Comparison of ENCODE assay signal across 1 cellular context in genomic region chr9:96619109-96619435, GRCh38.
TF ChIP-seq lines count a peak whose summit lies in the region.

No MANE protein-coding gene starts in this region.

TF ChIP-seq in HepG2, 621 proteins besides CTCF, POLR2A, EP300 and RAD21:
- TF ChIP-seq LCORL (IDR thresholded peaks at IDR 0.05) (no peak), LCORL (CRISPR knock-in tag; IDR thresholded peaks at IDR 0.05) (no peak), ATF7-NPFF (CRISPR knock-in tag; IDR thresholded peaks at IDR 0.05; ENCODE audit: low read depth) (no peak), CREB1 (IDR thresholded peaks at IDR 0.05) (no peak), CREB1 (CRISPR knock-in tag; IDR thresholded peaks at IDR 0.05) (no peak), HMGXB4 (CRISPR knock-in tag; IDR thresholded peaks at IDR 0.05; ENCODE audit: borderline replicate concordance in 1 of 2, low read depth in 1 of 2) (no peak), HMG20B (CRISPR knock-in tag; conservative IDR thresholded peaks at IDR 0.05) (no peak), ZNF674 (CRISPR knock-in tag; IDR thresholded peaks at IDR 0.05; ENCODE audit: low read depth) (0 out of 2 replicates have a peak, but pooled peaks have one; percentile 38), RBFOX2 (IDR thresholded peaks at IDR 0.05; ENCODE audit: low read depth, low read length) (peak; percentile 50), MAFK (conservative IDR thresholded peaks at IDR 0.05 in 1 of 2, IDR thresholded peaks at IDR 0.05 in 1 of 2; ENCODE audit: low read length in 2 of 2) (no peak), PHF8 (CRISPR knock-in tag; IDR thresholded peaks at IDR 0.05) (0 out of 2 replicates have a peak, but pooled peaks have one; percentile 31)
